Comparison of ENCODE assay signal across 8 cellular contexts in the genomic region with DNA sequence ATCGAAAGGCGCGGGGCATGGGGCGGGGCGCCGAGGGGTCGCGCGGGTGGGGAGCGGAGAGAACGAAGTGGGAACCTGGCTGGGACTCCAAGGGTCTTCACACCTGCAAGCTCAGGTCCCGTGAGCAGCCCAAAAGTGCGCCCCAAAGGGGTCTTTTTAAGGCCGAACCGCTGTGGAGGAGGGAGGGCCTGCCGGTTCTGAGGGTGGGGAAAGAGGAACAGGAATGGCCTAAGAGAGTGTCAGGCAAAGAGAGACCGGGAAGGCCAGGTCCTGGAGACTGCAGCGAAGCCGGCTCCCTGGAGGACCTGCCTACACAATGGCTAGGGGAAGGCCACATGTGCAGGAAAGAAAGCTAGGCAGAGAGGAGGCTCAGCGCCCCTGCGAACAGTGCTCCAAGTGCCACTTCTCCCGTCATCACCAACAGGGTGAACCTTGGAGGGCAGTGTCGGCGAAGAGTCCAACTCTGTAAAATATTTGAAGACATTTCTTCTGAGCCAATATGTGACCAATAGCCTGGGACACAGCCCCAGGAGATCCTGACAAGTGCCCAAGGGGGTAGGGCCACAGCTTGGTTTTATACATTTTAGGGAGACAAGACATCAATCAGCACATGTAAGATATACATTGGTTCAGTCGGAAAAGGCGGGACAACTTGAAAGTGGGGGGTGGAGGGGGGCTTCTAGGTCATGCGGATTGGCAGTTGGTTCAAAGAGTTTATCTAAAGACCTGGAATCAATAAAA. TPM values are rescaled to one million over a fixed set of nuclear protein-coding genes. Genes with fewer than 3 reads are reported as not detected.
DNase-seq lines count a peak whose midpoint lies in the region; ATAC-seq, FAIRE-seq and TF ChIP-seq lines count a peak whose summit lies in the region.

No MANE protein-coding gene starts in this region.

- H3K36me3 ChIP-seq in keratinocyte (ENCODE audit: control insufficient read depth in 2 of 2, extremely low read depth in 1 of 2, insufficient read depth in 2 of 2, low read length in 2 of 2) (peaks cover 3 to 4% of the 10 kb centered on the region in 2 experiments), stomach (peaks cover 0 to 6% (median 0%) of the 10 kb centered on the region in 4 donors)

- peaks cover 8% of the 10 kb centered on the region for H3K9me1 ChIP-seq in keratinocyte (ENCODE audit: control insufficient read depth, extremely low read depth, insufficient read depth, low read length)

- H3K4me3 ChIP-seq in astrocyte of the spinal cord (ENCODE audit: low read depth, low read length), result peak overlapping the region; percentile 48
- peak overlapping the region; percentile 36 to 60 (median 37) for H3K4me3 ChIP-seq in keratinocyte (ENCODE audit: control insufficient read depth in 2 of 3, extremely low read depth in 1 of 3, insufficient read depth in 2 of 3, low read depth in 1 of 3, low read length in 3 of 3)
- H3K4me3 ChIP-seq in stomach, result peak overlapping the region; percentile 86 to 99 (median 88)

- peaks cover 20% of the 10 kb centered on the region for H3K4me1 ChIP-seq in keratinocyte (ENCODE audit: control insufficient read depth, extremely low read depth, insufficient read depth, low read length)
- peaks cover 35 to 45% (median 41%) of the 10 kb centered on the region in 4 donors for H3K4me1 ChIP-seq in stomach

- intact Hi-C loops in stomach (cut with DNase I; ENCODE audit: low total_unique reads), result no loop called here

- TF ChIP-seq CTCF in astrocyte of the spinal cord (IDR thresholded peaks at IDR 0.05; ENCODE audit: low read depth, low read length), result no peak
- no peak for TF ChIP-seq CTCF in keratinocyte (optimal IDR thresholded peaks at IDR 0.05 in 1 of 3, IDR thresholded peaks at IDR 0.05 in 1 of 3, conservative IDR thresholded peaks at IDR 0.05 in 1 of 3; ENCODE audit: extremely low read depth in 1 of 3, insufficient read depth in 2 of 3, low read length in 3 of 3)
- TF ChIP-seq CTCF in stomach (IDR thresholded peaks at IDR 0.05), result no peak

- WGBS in stomach, 5 donors, result 15 to 22% (median 17%) methylated on average over 27 of the region's 27 CpGs

- H3K9ac ChIP-seq in keratinocyte (ENCODE audit: control insufficient read depth, extremely low read depth, insufficient read depth, low read length), result peak overlapping the region; percentile 48

- peak overlapping the region; percentile 75 for H2AFZ ChIP-seq in keratinocyte (ENCODE audit: control insufficient read depth, low read length)

- no peaks in the 10 kb centered on the region for H3K27me3 ChIP-seq in keratinocyte (ENCODE audit: control insufficient read depth, extremely low read depth, insufficient read depth, low read length)
- H3K27me3 ChIP-seq in stomach, result no peaks in the 10 kb centered on the region

- H3K27ac ChIP-seq in keratinocyte (ENCODE audit: control insufficient read depth, insufficient read depth, low read length), result no peak overlapping the region
- H3K27ac ChIP-seq in stomach, result peak overlapping the region; percentile 49 to 96 (median 95)

- dilution Hi-C loops in keratinocyte (cut with MboI; ENCODE audit: extremely low pct_ligation_motif_present, low sequenced_read_pairs), result no loop called here

- peaks cover 40% of the 10 kb centered on the region for H3K79me2 ChIP-seq in keratinocyte (ENCODE audit: control insufficient read depth, insufficient read depth, low read length)

- peak overlapping the region; percentile 73 for H3K4me2 ChIP-seq in keratinocyte (ENCODE audit: control insufficient read depth, extremely low read depth, insufficient read depth, low read depth, low read length)

- TF ChIP-seq EP300 in stomach (IDR thresholded peaks at IDR 0.05), result no peak

- DNase-seq in COLO668 (lab: John Stamatoyannopoulos, UW; ENCODE audit: unreplicated experiment) (peak; percentile 21), HuH-7 (ENCODE audit: low spot score) (peak; percentile 67), astrocyte of the spinal cord (ENCODE audit: low read depth, low spot score) (no peak), keratinocyte (ENCODE audit: low read depth, low spot score) (no peak), stomach (peak; percentile 49), amniotic stem cell (lab: John Stamatoyannopoulos, UW) (no peak), Ammon's horn (ENCODE audit: low spot score) (no peak)

- FAIRE-seq in keratinocyte (lab: Jason Lieb, UNC), result no peak

- ATAC-seq in HG03045 (IDR thresholded peaks at IDR 0.05; ENCODE audit: unreplicated experiment), result no peak

- no peak for TF ChIP-seq POLR2A in stomach (IDR thresholded peaks at IDR 0.05)

- peaks cover 12% of the 10 kb centered on the region for H4K20me1 ChIP-seq in keratinocyte (ENCODE audit: control insufficient read depth, extremely low read depth, insufficient read depth, low read length)

- H3K9me3 ChIP-seq in keratinocyte (ENCODE audit: control insufficient read depth, low read depth, low read length) (no peaks in the 10 kb centered on the region), stomach (no peaks in the 10 kb centered on the region)

- in situ Hi-C loops in astrocyte of the spinal cord (cut with HindIII; ENCODE audit: low sequenced_read_pairs), result no loop called here

RNA-seq across cellular contexts. Expression of a gene that starts 0.7 kb away (rescaled TPM):
- polyA plus RNA-seq in keratinocyte (23.2 to 67.6 TPM (median 34.1 TPM) in 3 replicates), stomach (10 to 100 TPM in 2 of 3 donors, 1 to 10 TPM in 1; 5.0 to 22.2 (median 15.2) TPM)
- polyA plus RNA-seq in keratinocyte (2011; ENCODE audit: low read depth), result 16.6 TPM
- 24.9 and 27.7 TPM in 2 replicates for polyA plus RNA-seq in keratinocyte (2011; cell fraction: cytosol; rRNA removed)
- 124 and 131 TPM in 2 replicates for polyA plus RNA-seq in keratinocyte (2011; cell fraction: nucleus; rRNA removed)
- polyA plus RNA-seq in keratinocyte (2012; ENCODE audit: low replicate concordance), result 49.5 and 56.8 TPM in 2 replicates
- polyA minus RNA-seq in keratinocyte, result 60.2 to 164 TPM (median 66.0 TPM) in 3 replicates
- 57.0 TPM for polyA minus RNA-seq in keratinocyte (2011; cell fraction: cytosol; rRNA and poly(A)+ RNA removed)
- 105 and 156 TPM in 2 replicates for polyA minus RNA-seq in keratinocyte (2011; cell fraction: nucleus; rRNA and poly(A)+ RNA removed)
- total RNA-seq in stomach, result 10 to 100 TPM; 11.1 to 75.3 (median 50.9) TPM

RNA-seq across cellular contexts. Expression of a gene that starts 8.2 kb away (rescaled TPM):
- not detected in 3 replicates for polyA plus RNA-seq in keratinocyte
- not detected for polyA plus RNA-seq in keratinocyte (2011; ENCODE audit: low read depth)
- polyA plus RNA-seq in keratinocyte (2011; cell fraction: cytosol; rRNA removed), result not detected in 2 replicates
- polyA plus RNA-seq in keratinocyte (2011; cell fraction: nucleus; rRNA removed), result not detected in 2 replicates
- not detected in 2 replicates for polyA plus RNA-seq in keratinocyte (2012; ENCODE audit: low replicate concordance)
- not detected in 3 replicates for polyA minus RNA-seq in keratinocyte
- polyA minus RNA-seq in keratinocyte (2011; cell fraction: cytosol; rRNA and poly(A)+ RNA removed), result not detected
- polyA minus RNA-seq in keratinocyte (2011; cell fraction: nucleus; rRNA and poly(A)+ RNA removed), result not detected in 2 replicates
- not detected for total RNA-seq in stomach
- polyA plus RNA-seq in stomach, result under 1 TPM in 1 of 3 donors, not detected in 2; 0.08 TPM

RNA-seq across cellular contexts. Expression of a gene that starts 21.5 kb away (rescaled TPM):
- polyA plus RNA-seq in keratinocyte (10.0 to 16.5 TPM (median 10.7 TPM) in 3 replicates), stomach (10 to 100 TPM; 13.3 to 18.5 (median 16.4) TPM)
- polyA plus RNA-seq in keratinocyte (2011; ENCODE audit: low read depth), result 8.0 TPM
- 6.2 and 13.5 TPM in 2 replicates for polyA plus RNA-seq in keratinocyte (2011; cell fraction: cytosol; rRNA removed)
- polyA plus RNA-seq in keratinocyte (2011; cell fraction: nucleus; rRNA removed), result 13.5 and 17.6 TPM in 2 replicates
- polyA plus RNA-seq in keratinocyte (2012; ENCODE audit: low replicate concordance), result 13.4 and 13.5 TPM in 2 replicates
- 3.6 to 8.2 TPM (median 6.0 TPM) in 3 replicates for polyA minus RNA-seq in keratinocyte
- polyA minus RNA-seq in keratinocyte (2011; cell fraction: cytosol; rRNA and poly(A)+ RNA removed), result 9.8 TPM
- polyA minus RNA-seq in keratinocyte (2011; cell fraction: nucleus; rRNA and poly(A)+ RNA removed), result 4.6 and 8.5 TPM in 2 replicates
- total RNA-seq in stomach, result 1 to 10 TPM in 4 of 5 donors, not detected in 1; 1.4 to 9.4 (median 7.9) TPM

RNA-seq across cellular contexts. Expression of a gene that starts 27.2 kb away (rescaled TPM):
- polyA plus RNA-seq in keratinocyte, result not detected in 3 replicates
- polyA plus RNA-seq in keratinocyte (2011; ENCODE audit: low read depth), result not detected
- not detected in 2 replicates for polyA plus RNA-seq in keratinocyte (2011; cell fraction: cytosol; rRNA removed)
- polyA plus RNA-seq in keratinocyte (2011; cell fraction: nucleus; rRNA removed), result not detected in 2 replicates
- not detected in 2 replicates for polyA plus RNA-seq in keratinocyte (2012; ENCODE audit: low replicate concordance)
- polyA minus RNA-seq in keratinocyte, result not detected in 3 replicates
- not detected for polyA minus RNA-seq in keratinocyte (2011; cell fraction: cytosol; rRNA and poly(A)+ RNA removed)
- not detected in 2 replicates for polyA minus RNA-seq in keratinocyte (2011; cell fraction: nucleus; rRNA and poly(A)+ RNA removed)
- total RNA-seq in stomach, result not detected
- not detected for polyA plus RNA-seq in stomach

RNA-seq across cellular contexts. Expression of a gene that starts 55.6 kb away (rescaled TPM):
- polyA plus RNA-seq in keratinocyte, result 27.7 to 61.6 TPM (median 37.2 TPM) in 3 replicates
- polyA plus RNA-seq in keratinocyte (2011; ENCODE audit: low read depth), result 11.9 TPM
- 36.3 and 86.3 TPM in 2 replicates for polyA plus RNA-seq in keratinocyte (2011; cell fraction: cytosol; rRNA removed)
- 35.0 and 40.1 TPM in 2 replicates for polyA plus RNA-seq in keratinocyte (2011; cell fraction: nucleus; rRNA removed)
- polyA plus RNA-seq in keratinocyte (2012; ENCODE audit: low replicate concordance), result 46.2 and 108 TPM in 2 replicates
- polyA minus RNA-seq in keratinocyte, result 41.3 to 114 TPM (median 57.3 TPM) in 3 replicates
- 133 TPM for polyA minus RNA-seq in keratinocyte (2011; cell fraction: cytosol; rRNA and poly(A)+ RNA removed)
- polyA minus RNA-seq in keratinocyte (2011; cell fraction: nucleus; rRNA and poly(A)+ RNA removed), result 14.7 and 18.0 TPM in 2 replicates
- total RNA-seq in stomach, result 100 to 1,000 TPM in 2 of 5 donors, 10 to 100 TPM in 2, 1 to 10 TPM in 1; 1.2 to 165 (median 41.3) TPM
- polyA plus RNA-seq in stomach, result 10 to 100 TPM; 31.8 to 69.1 (median 67.2) TPM

Comparison
In these comparisons a context has a peak if more than half of its experiments do, and no peak if none do; other contexts are left out.
1. DNase-seq: peak in COLO668 (single experiment), HuH-7 (single experiment) and stomach (single experiment); none in astrocyte of the spinal cord (single experiment), keratinocyte (single experiment), amniotic stem cell (single experiment) and Ammon's horn (single experiment).
2. H3K4me3 ChIP-seq: peak in every context shown above with its lines; median percentile 88 in stomach; 48 in astrocyte of the spinal cord; 37 in keratinocyte.